20 cellular contexts compared by ENCODE assay signal in the genomic region with DNA sequence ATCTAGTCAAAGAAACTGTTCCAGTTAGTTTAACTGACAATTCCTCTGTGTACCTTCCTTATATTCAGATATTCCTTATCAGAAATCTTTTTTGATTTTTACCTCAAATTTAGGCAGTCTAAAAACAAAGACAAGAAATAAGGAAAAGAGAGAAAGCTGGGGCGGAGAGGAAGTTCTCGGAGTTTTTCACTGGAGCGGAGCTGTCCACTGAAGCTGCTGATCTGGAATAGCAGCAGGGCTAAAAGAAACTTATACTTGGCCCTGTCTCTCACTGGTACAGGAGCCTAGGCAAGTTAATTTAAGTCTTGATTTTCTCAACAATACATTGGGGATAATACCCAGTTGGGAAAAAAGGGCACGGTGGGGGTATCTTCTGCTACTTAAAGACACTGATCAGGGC. TPM values are rescaled to one million over a fixed set of nuclear protein-coding genes. Genes with fewer than 3 reads are reported as not detected.
DNase-seq lines count a peak whose midpoint lies in the region; ATAC-seq and TF ChIP-seq lines count a peak whose summit lies in the region.
"Had no signal": no experiment of that assay in that cellular context is flagged by ENCODE, and none has a peak within 500 bp of the region (broad histone marks: within the 10 kb centered on the region; RNA-seq: fewer than 3 reads in every experiment).

No MANE protein-coding gene starts in this region.

- BruUV-seq in HCT116 (replicated peaks; lab: Mats Ljungman, UMichigan): no TSS peak
- BruUV-seq in PC-3 (replicated peaks; lab: Mats Ljungman, UMichigan): no TSS peak

- H3K27me3 ChIP-seq in CD4-positive, CD25-positive, alpha-beta regulatory T cell (ENCODE audit: control insufficient read depth, insufficient read depth, low read length): no peaks in the 10 kb centered on the region
- no peaks in the 10 kb centered on the region for H3K27me3 ChIP-seq in HCT116 (ENCODE audit: insufficient read depth, low read length)
- no peaks in the 10 kb centered on the region for H3K27me3 ChIP-seq in uterus
- H3K27me3 ChIP-seq in PC-3 (ENCODE audit: low read length): no peaks in the 10 kb centered on the region
- H3K27me3 ChIP-seq: BE2C; BLaER1 treated with 17β-estradiol and CSF1 and Interleukin-3, amounts not matched to agents 10 nM and 100 nM had no signal

- RAD21 ChIA-PET in HCT116 (lab: Charles Lee; ENCODE audit: low non-redundant PET in 1 of 2, low total read pairs in 2 of 2, uncharacterized antibody in 2 of 2, unreplicated experiment in 2 of 2): interaction anchor here in 1 of 2 experiments (1.0 kb wide), 1 partner anchor 17 kb away, joined by 3 read pairs; no protein-coding TSS in a partner anchor

- H3K4me3 Mint-ChIP-seq in CD4-positive, CD25-positive, alpha-beta regulatory T cell: no peak overlapping the region
- no peak overlapping the region for H3K4me3 Mint-ChIP-seq in activated T-helper 17 cell treated with anti-CD3 and anti-CD28 coated beads, Interleukin-2, amount 50 U/mL, for 72 hours
- H3K4me3 Mint-ChIP-seq: CD14-positive monocyte, HFFc6 had no signal

- H3K9me3 Mint-ChIP-seq in CD4-positive, CD25-positive, alpha-beta regulatory T cell: no peaks in the 10 kb centered on the region
- no peaks in the 10 kb centered on the region for H3K9me3 Mint-ChIP-seq in activated T-helper 17 cell treated with anti-CD3 and anti-CD28 coated beads, Interleukin-2, amount 50 U/mL, for 72 hours
- H3K9me3 Mint-ChIP-seq: CD14-positive monocyte; CD4-positive, alpha-beta memory T cell; H9; HFFc6 had no signal

- intact Hi-C loops in HCT116 (cut with micrococcal nuclease) (no loop called here), uterus (cut with DNase I; ENCODE audit: low total_unique reads) (no loop called here), PC-3 (cut with micrococcal nuclease) (no loop called here)

- TF ChIP-seq POLR2A in HCT116 (IDR thresholded peaks at IDR 0.05; ENCODE audit: borderline replicate concordance, extremely low read depth, insufficient read depth, insufficient read length) (no peak), uterus (IDR thresholded peaks at IDR 0.05) (no peak)

- POLR2A ChIA-PET in HCT116 (lab: Charles Lee): no interaction called here
- POLR2A ChIA-PET in PC-3 (lab: Charles Lee; ENCODE audit: unreplicated experiment): no interaction called here

- H3K9ac ChIP-seq in HCT116 (ENCODE audit: low read length) (no peak overlapping the region), PC-3 (ENCODE audit: low read length) (no peak overlapping the region)
- H3K9ac ChIP-seq: BLaER1 treated with 17β-estradiol and CSF1 and Interleukin-3, amounts not matched to agents 10 nM and 100 nM had no signal

- peak overlapping the region; percentile 46 for H3K4me2 ChIP-seq in HCT116 (ENCODE audit: low read length)
- H3K4me2 ChIP-seq in PC-3 (ENCODE audit: low read length): no peak overlapping the region
- H3K4me2 ChIP-seq: BLaER1 treated with 17β-estradiol and CSF1 and Interleukin-3, amounts not matched to agents 10 nM and 100 nM had no signal

- ATAC-seq in CD4-positive, CD25-positive, alpha-beta regulatory T cell (ENCODE audit: low read depth in 2 of 2): no peak
- no peak for ATAC-seq in HCT116
- ATAC-seq in activated T-helper 17 cell treated with anti-CD3 and anti-CD28 coated beads, Interleukin-2, amount 50 U/mL, for 72 hours (replicated peaks): no peak
- no peak for ATAC-seq in PC-3

- H2AFZ ChIP-seq in HCT116 (ENCODE audit: low read depth, low read length, poor library complexity, severe bottlenecking): no peak overlapping the region
- H2AFZ ChIP-seq in PC-3 (ENCODE audit: low read length): no peak overlapping the region

- H3K9me2 ChIP-seq in HCT116 (ENCODE audit: insufficient read depth) (no peaks in the 10 kb centered on the region), PC-3 (replicated peaks; ENCODE audit: low read length) (no peaks in the 10 kb centered on the region)

- H4K20me1 ChIP-seq in HCT116 (ENCODE audit: insufficient read depth) (peaks cover 4% of the 10 kb centered on the region; the same call in 1 of the 2 replicates), PC-3 (ENCODE audit: low read length) (0 out of 2 replicates have a peak, but pooled peaks cover 6% of the 10 kb centered on the region)

- H3K4me1 Mint-ChIP-seq in CD4-positive, CD25-positive, alpha-beta regulatory T cell: peaks cover 59 to 96% (median 72%) of the 10 kb centered on the region in 4 donors
- H3K4me1 Mint-ChIP-seq in activated T-helper 17 cell treated with anti-CD3 and anti-CD28 coated beads, Interleukin-2, amount 50 U/mL, for 72 hours: peaks cover 69% of the 10 kb centered on the region

- H3K27ac ChIP-seq in CD4-positive, CD25-positive, alpha-beta regulatory T cell (ENCODE audit: insufficient read depth, low read length, poor library complexity, severe bottlenecking): no peak overlapping the region
- no peak overlapping the region for H3K27ac ChIP-seq in HCT116 (ENCODE audit: low read depth, low read length)
- H3K27ac ChIP-seq in uterus: no peak overlapping the region
- H3K27ac ChIP-seq in PC-3 (ENCODE audit: low read length): no peak overlapping the region
- H3K27ac ChIP-seq: BLaER1 treated with 17β-estradiol and CSF1 and Interleukin-3, amounts not matched to agents 10 nM and 100 nM had no signal

- no peaks in the 10 kb centered on the region for H3K9me3 ChIP-seq in CD4-positive, CD25-positive, alpha-beta regulatory T cell (ENCODE audit: control insufficient read depth in 2 of 2, low read length in 2 of 2)
- H3K9me3 ChIP-seq in HCT116 (ENCODE audit: control insufficient read depth in 1 of 2, insufficient read depth in 1 of 2, low read depth in 1 of 2, low read length in 2 of 2): no peaks in the 10 kb centered on the region
- H3K9me3 ChIP-seq in uterus: no peaks in the 10 kb centered on the region
- H3K9me3 ChIP-seq in PC-3 (ENCODE audit: low read length): no peaks in the 10 kb centered on the region
- H3K9me3 ChIP-seq: A549; BE2C; BLaER1 treated with 17β-estradiol and CSF1 and Interleukin-3, amounts not matched to agents 10 nM and 100 nM had no signal

- no peaks in the 10 kb centered on the region for H3F3A ChIP-seq in PC-3 (ENCODE audit: low read length, unreplicated experiment)

- no peaks in the 10 kb centered on the region for H3K27me3 Mint-ChIP-seq in CD4-positive, CD25-positive, alpha-beta regulatory T cell
- no peaks in the 10 kb centered on the region for H3K27me3 Mint-ChIP-seq in activated T-helper 17 cell treated with anti-CD3 and anti-CD28 coated beads, Interleukin-2, amount 50 U/mL, for 72 hours
- H3K27me3 Mint-ChIP-seq: CD4-positive, alpha-beta memory T cell had no signal

- TF ChIP-seq RAD21 in HCT116 (IDR thresholded peaks at IDR 0.05; ENCODE audit: low read depth): no peak

- CTCF ChIA-PET in HCT116 (lab: Charles Lee): no interaction called here
- CTCF ChIA-PET in PC-3 (lab: Charles Lee): no interaction called here

- peak overlapping the region in 2 of 3 donors; percentile 72 to 74 for H3K27ac Mint-ChIP-seq in CD4-positive, CD25-positive, alpha-beta regulatory T cell
- peak overlapping the region; percentile 55 for H3K27ac Mint-ChIP-seq in activated T-helper 17 cell treated with anti-CD3 and anti-CD28 coated beads, Interleukin-2, amount 50 U/mL, for 72 hours
- H3K27ac Mint-ChIP-seq: CD14-positive monocyte, HFFc6 had no signal

- peaks cover 21% of the 10 kb centered on the region for H3K36me3 Mint-ChIP-seq in CD4-positive, CD25-positive, alpha-beta regulatory T cell
- peaks cover 18% of the 10 kb centered on the region for H3K36me3 Mint-ChIP-seq in activated T-helper 17 cell treated with anti-CD3 and anti-CD28 coated beads, Interleukin-2, amount 50 U/mL, for 72 hours (ENCODE audit: low read depth)

- peaks cover 97% of the 10 kb centered on the region for H3K79me2 ChIP-seq in HCT116 (ENCODE audit: insufficient read depth, low read length)
- peaks cover 86% of the 10 kb centered on the region for H3K79me2 ChIP-seq in PC-3 (ENCODE audit: low read length)

- TF ChIP-seq CTCF in HCT116 (IDR thresholded peaks at IDR 0.05 in 2 of 3, conservative IDR thresholded peaks at IDR 0.05 in 1 of 3; ENCODE audit: borderline replicate concordance in 1 of 3, insufficient read depth in 1 of 3, low read depth in 2 of 3, low read length in 2 of 3) (no peak), uterus (IDR thresholded peaks at IDR 0.05) (no peak), PC-3 (conservative IDR thresholded peaks at IDR 0.05; ENCODE audit: low read depth, low read length) (no peak)

- no peak for DNase-seq in CD4-positive, CD25-positive, alpha-beta regulatory T cell
- no peak for DNase-seq in HCT116 (ENCODE audit: low read depth, low spot score)
- DNase-seq in NCI-H1092 treated with DMSO at 0.1 percent for 48 hours (lab: John Stamatoyannopoulos, UW): no peak
- DNase-seq in uterus: no peak
- DNase-seq in PC-3: no peak
- DNase-seq: 8988T; ACHN; AML-193; BE2C; Calu3; CD4-positive, alpha-beta memory T cell; COR-L47; DMS53; DND-41; H9; HFFc6 had no signal

- H3K4me3 ChIP-seq in CD4-positive, CD25-positive, alpha-beta regulatory T cell (ENCODE audit: low read depth, low read length): no peak overlapping the region
- no peak overlapping the region for H3K4me3 ChIP-seq in HCT116 (replicated peaks in 1 of 2; ENCODE audit: low read depth in 1 of 2, low read length in 2 of 2)
- H3K4me3 ChIP-seq in uterus: no peak overlapping the region
- no peak overlapping the region for H3K4me3 ChIP-seq in PC-3 (ENCODE audit: low read length)
- H3K4me3 ChIP-seq: A549; BLaER1 treated with 17β-estradiol and CSF1 and Interleukin-3, amounts not matched to agents 10 nM and 100 nM had no signal

- peaks cover 29% of the 10 kb centered on the region for H3K4me1 ChIP-seq in CD4-positive, CD25-positive, alpha-beta regulatory T cell (ENCODE audit: control insufficient read depth, insufficient read depth, low read length, poor library complexity, severe bottlenecking)
- peaks cover 16 to 32% of the 10 kb centered on the region in 2 experiments for H3K4me1 ChIP-seq in HCT116 (ENCODE audit: control insufficient read depth in 1 of 2, insufficient read depth in 2 of 2, low read length in 2 of 2)
- H3K4me1 ChIP-seq in uterus: no peaks in the 10 kb centered on the region
- peaks cover 10% of the 10 kb centered on the region for H3K4me1 ChIP-seq in PC-3 (ENCODE audit: insufficient read depth, low read length)
- H3K4me1 ChIP-seq: BE2C had no signal

- H3K36me3 ChIP-seq in CD4-positive, CD25-positive, alpha-beta regulatory T cell (ENCODE audit: control insufficient read depth, insufficient read depth, low read length): peaks cover 9% of the 10 kb centered on the region
- no peaks in the 10 kb centered on the region for H3K36me3 ChIP-seq in HCT116 (ENCODE audit: control insufficient read depth in 1 of 2, insufficient read depth in 2 of 2, low read length in 2 of 2)
- no peaks in the 10 kb centered on the region for H3K36me3 ChIP-seq in uterus
- H3K36me3 ChIP-seq in PC-3 (ENCODE audit: low read depth, low read length): no peaks in the 10 kb centered on the region; the same call in 1 of the 2 replicates
- H3K36me3 ChIP-seq: BE2C had no signal

TF ChIP-seq in HCT116, 20 proteins besides CTCF, POLR2A, EP300 and RAD21 (continues in another document):
- TF ChIP-seq JUND (IDR thresholded peaks at IDR 0.05): no peak

RNA-seq across cellular contexts. Expression of a gene that starts 59.2 kb away (rescaled TPM):
- total RNA-seq in CD4-positive, CD25-positive, alpha-beta regulatory T cell: 9.0 TPM
- under 1 TPM in 2 of 4 donors, not detected in 2; 0.17 to 0.26 TPM for polyA plus RNA-seq in CD4-positive, CD25-positive, alpha-beta regulatory T cell
- total RNA-seq in HCT116 (2021; ENCODE audit: unreplicated experiment) (1.9 TPM), uterus (1 to 10 TPM in 1 of 4 donors, under 1 TPM in 1, not detected in 2; 0.62 to 2.0 TPM), PC-3 (2014; rRNA removed) (0.52 and 0.55 TPM in 2 replicates)
- 1.5 TPM in 2 replicates for polyA plus RNA-seq in HCT116 (2012)
- 1 to 10 TPM; 5.5 to 6.3 TPM for total RNA-seq in activated T-helper 17 cell treated with anti-CD3 and anti-CD28 coated beads, Interleukin-2, amount 50 U/mL, for 72 hours
- polyA plus RNA-seq: CD14-positive monocyte had no signal
